ENCODE assay signal across 1 cellular context in the genomic region with DNA sequence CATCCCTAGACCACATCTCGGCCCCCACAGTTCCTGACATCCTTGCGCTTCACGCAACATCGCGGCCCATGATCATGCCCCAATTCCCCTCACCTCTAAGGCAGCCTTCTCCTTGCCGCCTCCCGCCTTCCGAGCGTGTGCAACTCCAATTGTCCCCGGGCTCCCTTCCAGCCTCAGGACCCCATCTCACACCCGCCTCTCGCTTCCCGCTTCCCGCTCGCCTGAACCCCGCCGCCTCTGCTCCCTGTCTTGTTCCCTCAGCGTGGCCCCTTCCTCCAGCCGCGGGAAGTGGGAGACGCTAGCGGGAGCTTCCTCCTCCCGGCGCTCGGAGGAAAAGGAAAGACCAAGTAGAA.
TF ChIP-seq lines count a peak whose summit lies in the region.

No MANE protein-coding gene starts in this region.

TF ChIP-seq in K562, 482 proteins besides CTCF, POLR2A, EP300 and RAD21:
- TF ChIP-seq, protein P1, sequence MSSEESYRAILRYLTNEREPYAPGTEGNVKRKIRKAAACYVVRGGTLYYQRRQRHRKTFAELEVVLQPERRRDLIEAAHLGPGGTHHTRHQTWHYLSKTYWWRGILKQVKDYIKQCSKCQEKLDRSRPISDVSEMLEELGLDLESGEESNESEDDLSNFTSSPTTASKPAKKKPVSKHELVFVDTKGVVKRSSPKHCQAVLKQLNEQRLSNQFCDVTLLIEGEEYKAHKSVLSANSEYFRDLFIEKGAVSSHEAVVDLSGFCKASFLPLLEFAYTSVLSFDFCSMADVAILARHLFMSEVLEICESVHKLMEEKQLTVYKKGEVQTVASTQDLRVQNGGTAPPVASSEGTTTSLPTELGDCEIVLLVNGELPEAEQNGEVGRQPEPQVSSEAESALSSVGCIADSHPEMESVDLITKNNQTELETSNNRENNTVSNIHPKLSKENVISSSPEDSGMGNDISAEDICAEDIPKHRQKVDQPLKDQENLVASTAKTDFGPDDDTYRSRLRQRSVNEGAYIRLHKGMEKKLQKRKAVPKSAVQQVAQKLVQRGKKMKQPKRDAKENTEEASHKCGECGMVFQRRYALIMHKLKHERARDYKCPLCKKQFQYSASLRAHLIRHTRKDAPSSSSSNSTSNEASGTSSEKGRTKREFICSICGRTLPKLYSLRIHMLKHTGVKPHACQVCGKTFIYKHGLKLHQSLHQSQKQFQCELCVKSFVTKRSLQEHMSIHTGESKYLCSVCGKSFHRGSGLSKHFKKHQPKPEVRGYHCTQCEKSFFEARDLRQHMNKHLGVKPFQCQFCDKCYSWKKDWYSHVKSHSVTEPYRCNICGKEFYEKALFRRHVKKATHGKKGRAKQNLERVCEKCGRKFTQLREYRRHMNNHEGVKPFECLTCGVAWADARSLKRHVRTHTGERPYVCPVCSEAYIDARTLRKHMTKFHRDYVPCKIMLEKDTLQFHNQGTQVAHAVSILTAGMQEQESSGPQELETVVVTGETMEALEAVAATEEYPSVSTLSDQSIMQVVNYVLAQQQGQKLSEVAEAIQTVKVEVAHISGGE (CRISPR knock-in tag; IDR thresholded peaks at IDR 0.05) = 0 out of 6 replicates have a peak, but pooled peaks of 1 of the 3 experiments have one; percentile 10
